ENCODE assay signal across 1 cellular context in the genomic region with DNA sequence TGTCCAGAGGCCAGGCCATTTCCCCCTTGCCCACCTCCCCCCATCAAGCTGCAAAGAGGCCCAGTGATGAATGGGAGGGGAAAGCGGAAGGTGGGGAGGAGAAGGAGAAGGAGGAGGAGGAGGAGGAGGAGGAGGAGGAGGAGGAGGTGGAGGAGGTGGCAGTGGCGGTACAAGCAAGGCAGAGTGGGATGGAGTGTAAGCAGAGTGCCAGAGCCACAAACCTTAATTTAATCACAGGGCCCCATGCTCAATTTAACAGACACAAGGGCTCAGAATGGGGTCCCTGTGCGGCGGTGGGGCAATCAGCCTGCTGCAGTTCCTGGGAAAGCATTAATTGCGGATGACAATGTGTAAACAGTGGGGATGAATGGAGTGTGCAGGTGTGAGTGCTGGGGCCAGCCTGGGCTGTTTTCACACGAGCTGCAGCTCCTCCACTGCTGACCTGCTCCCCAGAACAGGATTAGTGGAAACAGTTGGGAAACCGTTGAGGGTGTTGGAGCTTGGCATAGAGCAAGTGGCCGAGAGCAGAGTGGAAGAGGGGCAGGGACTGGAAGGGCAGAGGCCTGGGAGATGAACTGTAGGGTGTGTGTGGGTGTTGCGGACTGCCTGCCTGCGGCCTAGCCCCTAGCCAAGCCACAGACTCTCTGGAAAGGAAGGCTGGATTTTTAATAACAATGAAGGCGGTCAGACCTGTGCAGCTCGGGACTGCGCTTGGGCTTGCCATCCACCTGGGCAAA.
TF ChIP-seq lines count a peak whose summit lies in the region.

No MANE protein-coding gene starts in this region.

TF ChIP-seq in HepG2, 621 proteins besides CTCF, POLR2A, EP300 and RAD21:
- TF ChIP-seq SOX13 (IDR thresholded peaks at IDR 0.05), result no peak
- peak in 1 of 2 experiments; percentile 32; a peak in 1 of 4 replicates for TF ChIP-seq SOX13 (CRISPR knock-in tag; conservative IDR thresholded peaks at IDR 0.05 in 1 of 2, IDR thresholded peaks at IDR 0.05 in 1 of 2)
- TF ChIP-seq, protein P1, sequence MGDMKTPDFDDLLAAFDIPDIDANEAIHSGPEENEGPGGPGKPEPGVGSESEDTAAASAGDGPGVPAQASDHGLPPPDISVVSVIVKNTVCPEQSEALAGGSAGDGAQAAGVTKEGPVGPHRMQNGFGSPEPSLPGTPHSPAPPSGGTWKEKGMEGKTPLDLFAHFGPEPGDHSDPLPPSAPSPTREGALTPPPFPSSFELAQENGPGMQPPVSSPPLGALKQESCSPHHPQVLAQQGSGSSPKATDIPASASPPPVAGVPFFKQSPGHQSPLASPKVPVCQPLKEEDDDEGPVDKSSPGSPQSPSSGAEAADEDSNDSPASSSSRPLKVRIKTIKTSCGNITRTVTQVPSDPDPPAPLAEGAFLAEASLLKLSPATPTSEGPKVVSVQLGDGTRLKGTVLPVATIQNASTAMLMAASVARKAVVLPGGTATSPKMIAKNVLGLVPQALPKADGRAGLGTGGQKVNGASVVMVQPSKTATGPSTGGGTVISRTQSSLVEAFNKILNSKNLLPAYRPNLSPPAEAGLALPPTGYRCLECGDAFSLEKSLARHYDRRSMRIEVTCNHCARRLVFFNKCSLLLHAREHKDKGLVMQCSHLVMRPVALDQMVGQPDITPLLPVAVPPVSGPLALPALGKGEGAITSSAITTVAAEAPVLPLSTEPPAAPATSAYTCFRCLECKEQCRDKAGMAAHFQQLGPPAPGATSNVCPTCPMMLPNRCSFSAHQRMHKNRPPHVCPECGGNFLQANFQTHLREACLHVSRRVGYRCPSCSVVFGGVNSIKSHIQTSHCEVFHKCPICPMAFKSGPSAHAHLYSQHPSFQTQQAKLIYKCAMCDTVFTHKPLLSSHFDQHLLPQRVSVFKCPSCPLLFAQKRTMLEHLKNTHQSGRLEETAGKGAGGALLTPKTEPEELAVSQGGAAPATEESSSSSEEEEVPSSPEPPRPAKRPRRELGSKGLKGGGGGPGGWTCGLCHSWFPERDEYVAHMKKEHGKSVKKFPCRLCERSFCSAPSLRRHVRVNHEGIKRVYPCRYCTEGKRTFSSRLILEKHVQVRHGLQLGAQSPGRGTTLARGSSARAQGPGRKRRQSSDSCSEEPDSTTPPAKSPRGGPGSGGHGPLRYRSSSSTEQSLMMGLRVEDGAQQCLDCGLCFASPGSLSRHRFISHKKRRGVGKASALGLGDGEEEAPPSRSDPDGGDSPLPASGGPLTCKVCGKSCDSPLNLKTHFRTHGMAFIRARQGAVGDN (CRISPR knock-in tag; IDR thresholded peaks at IDR 0.05), result peak; percentile 61
- no peak for TF ChIP-seq ZNF343 (CRISPR knock-in tag; IDR thresholded peaks at IDR 0.05)
- TF ChIP-seq TBX2 (CRISPR knock-in tag; IDR thresholded peaks at IDR 0.05; ENCODE audit: borderline replicate concordance), result peak; percentile 75
TF ChIP-seq in HepG2: peak in this region for 3.
